Comparison of ENCODE assay signal across 2 cellular contexts in the genomic region with DNA sequence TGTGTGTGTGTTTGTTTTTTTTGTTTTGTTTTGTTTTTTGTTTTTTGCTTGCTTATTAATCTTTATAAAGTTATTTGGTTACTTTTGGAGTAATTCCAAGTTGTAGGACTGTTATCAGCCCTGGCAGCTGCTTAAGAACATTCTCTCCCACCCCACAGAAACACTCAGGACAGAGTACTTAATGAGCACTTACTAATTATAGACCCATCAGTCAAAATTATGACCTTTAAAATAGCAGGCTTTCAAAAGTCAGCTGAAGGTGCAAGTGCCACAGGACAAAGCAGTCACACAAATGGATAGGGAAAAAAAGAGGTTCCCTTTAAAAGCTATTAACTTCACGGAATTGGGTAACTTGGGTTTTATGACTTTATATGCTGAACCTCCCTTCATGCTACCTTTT.
TF ChIP-seq lines count a peak whose summit lies in the region.

No MANE protein-coding gene starts in this region.

TF ChIP-seq in HEK293, 187 proteins besides CTCF, POLR2A, EP300 and RAD21 (continued from another document):
- TF ChIP-seq, protein P1, sequence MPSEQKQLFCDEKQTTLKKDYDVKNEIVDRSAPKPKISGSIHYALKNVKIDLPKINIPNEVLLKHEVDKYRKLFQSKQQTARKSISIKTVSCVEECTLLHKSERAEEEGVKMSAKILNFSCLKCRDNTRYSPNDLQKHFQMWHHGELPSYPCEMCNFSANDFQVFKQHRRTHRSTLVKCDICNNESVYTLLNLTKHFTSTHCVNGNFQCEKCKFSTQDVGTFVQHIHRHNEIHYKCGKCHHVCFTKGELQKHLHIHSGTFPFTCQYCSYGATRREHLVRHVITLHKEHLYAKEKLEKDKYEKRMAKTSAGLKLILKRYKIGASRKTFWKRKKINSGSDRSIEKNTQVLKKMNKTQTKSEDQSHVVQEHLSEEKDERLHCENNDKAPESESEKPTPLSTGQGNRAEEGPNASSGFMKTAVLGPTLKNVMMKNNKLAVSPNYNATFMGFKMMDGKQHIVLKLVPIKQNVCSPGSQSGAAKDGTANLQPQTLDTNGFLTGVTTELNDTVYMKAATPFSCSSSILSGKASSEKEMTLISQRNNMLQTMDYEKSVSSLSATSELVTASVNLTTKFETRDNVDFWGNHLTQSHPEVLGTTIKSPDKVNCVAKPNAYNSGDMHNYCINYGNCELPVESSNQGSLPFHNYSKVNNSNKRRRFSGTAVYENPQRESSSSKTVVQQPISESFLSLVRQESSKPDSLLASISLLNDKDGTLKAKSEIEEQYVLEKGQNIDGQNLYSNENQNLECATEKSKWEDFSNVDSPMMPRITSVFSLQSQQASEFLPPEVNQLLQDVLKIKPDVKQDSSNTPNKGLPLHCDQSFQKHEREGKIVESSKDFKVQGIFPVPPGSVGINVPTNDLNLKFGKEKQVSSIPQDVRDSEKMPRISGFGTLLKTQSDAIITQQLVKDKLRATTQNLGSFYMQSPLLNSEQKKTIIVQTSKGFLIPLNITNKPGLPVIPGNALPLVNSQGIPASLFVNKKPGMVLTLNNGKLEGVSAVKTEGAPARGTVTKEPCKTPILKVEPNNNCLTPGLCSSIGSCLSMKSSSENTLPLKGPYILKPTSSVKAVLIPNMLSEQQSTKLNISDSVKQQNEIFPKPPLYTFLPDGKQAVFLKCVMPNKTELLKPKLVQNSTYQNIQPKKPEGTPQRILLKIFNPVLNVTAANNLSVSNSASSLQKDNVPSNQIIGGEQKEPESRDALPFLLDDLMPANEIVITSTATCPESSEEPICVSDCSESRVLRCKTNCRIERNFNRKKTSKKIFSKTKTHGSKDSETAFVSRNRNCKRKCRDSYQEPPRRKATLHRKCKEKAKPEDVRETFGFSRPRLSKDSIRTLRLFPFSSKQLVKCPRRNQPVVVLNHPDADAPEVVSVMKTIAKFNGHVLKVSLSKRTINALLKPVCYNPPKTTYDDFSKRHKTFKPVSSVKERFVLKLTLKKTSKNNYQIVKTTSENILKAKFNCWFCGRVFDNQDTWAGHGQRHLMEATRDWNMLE (tag by site-specific recombination; conservative IDR thresholded peaks at IDR 0.05; ENCODE audit: low read depth), result no peak

TF ChIP-seq in K562, 482 proteins besides CTCF, POLR2A, EP300 and RAD21 (continued from another document):
- TF ChIP-seq, protein P2, sequence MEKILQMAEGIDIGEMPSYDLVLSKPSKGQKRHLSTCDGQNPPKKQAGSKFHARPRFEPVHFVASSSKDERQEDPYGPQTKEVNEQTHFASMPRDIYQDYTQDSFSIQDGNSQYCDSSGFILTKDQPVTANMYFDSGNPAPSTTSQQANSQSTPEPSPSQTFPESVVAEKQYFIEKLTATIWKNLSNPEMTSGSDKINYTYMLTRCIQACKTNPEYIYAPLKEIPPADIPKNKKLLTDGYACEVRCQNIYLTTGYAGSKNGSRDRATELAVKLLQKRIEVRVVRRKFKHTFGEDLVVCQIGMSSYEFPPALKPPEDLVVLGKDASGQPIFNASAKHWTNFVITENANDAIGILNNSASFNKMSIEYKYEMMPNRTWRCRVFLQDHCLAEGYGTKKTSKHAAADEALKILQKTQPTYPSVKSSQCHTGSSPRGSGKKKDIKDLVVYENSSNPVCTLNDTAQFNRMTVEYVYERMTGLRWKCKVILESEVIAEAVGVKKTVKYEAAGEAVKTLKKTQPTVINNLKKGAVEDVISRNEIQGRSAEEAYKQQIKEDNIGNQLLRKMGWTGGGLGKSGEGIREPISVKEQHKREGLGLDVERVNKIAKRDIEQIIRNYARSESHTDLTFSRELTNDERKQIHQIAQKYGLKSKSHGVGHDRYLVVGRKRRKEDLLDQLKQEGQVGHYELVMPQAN (IDR thresholded peaks at IDR 0.05; ENCODE audit: borderline replicate concordance), result no peak
- TF ChIP-seq NFIX (CRISPR knock-in tag; IDR thresholded peaks at IDR 0.05; ENCODE audit: low read depth), result no peak
- TF ChIP-seq, protein P3, sequence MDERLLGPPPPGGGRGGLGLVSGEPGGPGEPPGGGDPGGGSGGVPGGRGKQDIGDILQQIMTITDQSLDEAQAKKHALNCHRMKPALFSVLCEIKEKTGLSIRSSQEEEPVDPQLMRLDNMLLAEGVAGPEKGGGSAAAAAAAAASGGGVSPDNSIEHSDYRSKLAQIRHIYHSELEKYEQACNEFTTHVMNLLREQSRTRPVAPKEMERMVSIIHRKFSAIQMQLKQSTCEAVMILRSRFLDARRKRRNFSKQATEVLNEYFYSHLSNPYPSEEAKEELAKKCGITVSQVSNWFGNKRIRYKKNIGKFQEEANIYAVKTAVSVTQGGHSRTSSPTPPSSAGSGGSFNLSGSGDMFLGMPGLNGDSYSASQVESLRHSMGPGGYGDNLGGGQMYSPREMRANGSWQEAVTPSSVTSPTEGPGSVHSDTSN (CRISPR knock-in tag; IDR thresholded peaks at IDR 0.05; ENCODE audit: low read depth), result no peak
- TF ChIP-seq, protein P3 (tag; conservative IDR thresholded peaks at IDR 0.05; ENCODE audit: low read depth), result peak; percentile 41
- TF ChIP-seq CBFA2T3 (IDR thresholded peaks at IDR 0.05), result peak; percentile 12; the same call in 1 of the 2 replicates
- TF ChIP-seq BCOR (IDR thresholded peaks at IDR 0.05), result no peak
- peak; percentile 50; the same call in 1 of the 2 replicates for TF ChIP-seq MEF2D (tag; conservative IDR thresholded peaks at IDR 0.05; ENCODE audit: low read depth)
- no peak for TF ChIP-seq ZNF12 (CRISPR knock-in tag; IDR thresholded peaks at IDR 0.05)
- TF ChIP-seq ZFP36 (IDR thresholded peaks at IDR 0.05; ENCODE audit: low read depth, low read length, partially characterized antibody), result no peak
- TF ChIP-seq, protein P4, sequence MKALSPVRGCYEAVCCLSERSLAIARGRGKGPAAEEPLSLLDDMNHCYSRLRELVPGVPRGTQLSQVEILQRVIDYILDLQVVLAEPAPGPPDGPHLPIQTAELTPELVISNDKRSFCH (CRISPR knock-in tag; IDR thresholded peaks at IDR 0.05), result no peak
- TF ChIP-seq, protein P4 (tag; IDR thresholded peaks at IDR 0.05), result peak; percentile 73
- TF ChIP-seq MED1 (CRISPR knock-in tag; IDR thresholded peaks at IDR 0.05; ENCODE audit: borderline replicate concordance), result no peak
- 0 out of 2 replicates have a peak, but pooled peaks have one; percentile 5 for TF ChIP-seq TAL1 (IDR thresholded peaks at IDR 0.05)
